ENCODE assay signal across 17 cellular contexts in the genomic region with DNA sequence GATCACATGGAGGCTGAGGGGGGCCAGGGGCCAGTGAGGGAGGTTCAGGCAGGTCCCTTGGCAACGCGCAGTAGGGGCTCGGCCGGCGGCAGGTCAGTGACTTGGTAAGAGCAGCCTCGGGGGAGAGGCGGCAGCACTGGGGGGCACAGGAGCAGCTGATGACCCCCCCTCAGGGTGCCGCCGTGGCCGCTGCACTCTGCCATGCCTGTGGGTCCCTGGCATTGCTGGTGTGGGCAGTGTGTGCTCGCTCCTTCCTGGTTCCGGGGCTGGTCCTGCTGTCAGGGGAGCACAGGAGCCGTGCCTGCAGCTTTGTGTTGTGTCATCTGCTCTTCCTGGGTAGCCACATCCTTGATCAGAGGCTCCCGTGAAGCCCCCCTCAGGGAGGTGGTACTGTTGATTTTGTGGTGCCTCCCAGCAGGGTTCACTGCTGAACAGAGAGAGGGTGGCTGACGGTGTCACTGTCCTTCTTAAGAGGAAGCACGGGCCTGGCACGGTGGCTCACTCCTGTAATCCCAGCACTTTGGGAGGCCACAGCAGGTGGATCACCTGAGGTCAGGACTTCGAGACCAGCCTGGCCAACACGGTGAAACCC. TPM values are rescaled to one million over a fixed set of nuclear protein-coding genes. Genes with fewer than 3 reads are reported as not detected.
DNase-seq lines count a peak whose midpoint lies in the region; ATAC-seq and TF ChIP-seq lines count a peak whose summit lies in the region.
"Had no signal": no experiment of that assay in that cellular context is flagged by ENCODE, and none has a peak within 500 bp of the region (broad histone marks: within the 10 kb centered on the region; RNA-seq: fewer than 3 reads in every experiment).

No MANE protein-coding gene starts in this region.

- H3K9ac ChIP-seq in endodermal cell (ENCODE audit: extremely low read depth, low read length, poor library complexity, severe bottlenecking), result no peak overlapping the region

- intact Hi-C loops in PC-9 (cut with micrococcal nuclease; ENCODE audit: unreplicated experiment), result loop anchor here (5.0 kb wide), 1 partner anchor 41 kb away; the partner anchor contains the start of gene RHOT2

- H3K27me3 ChIP-seq in ACC112 (ENCODE audit: insufficient read depth, low read length), result no peaks in the 10 kb centered on the region
- H3K27me3 ChIP-seq in PC-9 (ENCODE audit: insufficient read depth, low read depth), result no peaks in the 10 kb centered on the region
- no peaks in the 10 kb centered on the region for H3K27me3 ChIP-seq in endodermal cell (ENCODE audit: control insufficient read depth, insufficient read depth, low read length, poor library complexity, severe bottlenecking)

- H3K27ac Mint-ChIP-seq in endodermal cell (peak overlapping the region; percentile 39), progenitor cell of endocrine pancreas (peak overlapping the region; percentile 56)
- H3K27ac Mint-ChIP-seq: memory B cell had no signal

- ATAC-seq in GM21528 (IDR thresholded peaks at IDR 0.05; ENCODE audit: low FRiP score, unreplicated experiment), result no peak
- ATAC-seq in HG03095 (IDR thresholded peaks at IDR 0.05; ENCODE audit: unreplicated experiment), result no peak
- no peak for ATAC-seq in HG03175 (IDR thresholded peaks at IDR 0.05; ENCODE audit: unreplicated experiment)
- ATAC-seq: naive thymus-derived CD8-positive, alpha-beta T cell had no signal

- BruUV-seq in PC-9 (replicated peaks; lab: Mats Ljungman, UMichigan), result no TSS peak

- CTCF ChIA-PET in PC-9 (lab: Charles Lee), result no interaction called here

- no peak for DNase-seq in PC-9
- DNase-seq in endodermal cell, result no peak
- no peak for DNase-seq in progenitor cell of endocrine pancreas (ENCODE audit: low spot score, unreplicated experiment)
- DNase-seq in T-helper 9 cell, result no peak
- DNase-seq: activated CD4-positive, alpha-beta T cell treated with anti-CD3 and anti-CD28 coated beads, Interleukin-2, amount 50 U/mL, for 4 hours; activated gamma-delta T cell; naive thymus-derived CD8-positive, alpha-beta T cell; NCI-H1694; small intestine; stimulated activated CD4-positive, alpha-beta T cell treated with anti-CD3 and anti-CD28 coated beads, Interleukin-4, amount 100 ng/mL, for 4 hours; T-helper 2 cell had no signal

- H3K4me3 ChIP-seq in ACC112 (ENCODE audit: low read depth, low read length), result no peak overlapping the region
- no peak overlapping the region for H3K4me3 ChIP-seq in PC-9
- H3K4me3 ChIP-seq in endodermal cell (ENCODE audit: low read length), result no peak overlapping the region

- TF ChIP-seq CTCF in PC-9 (conservative IDR thresholded peaks at IDR 0.05), result no peak
- TF ChIP-seq CTCF in endodermal cell (conservative IDR thresholded peaks at IDR 0.05), result no peak
- TF ChIP-seq CTCF in progenitor cell of endocrine pancreas (IDR thresholded peaks at IDR 0.05; ENCODE audit: unreplicated experiment), result no peak

- H3K4me1 ChIP-seq in ACC112 (ENCODE audit: control insufficient read depth, insufficient read depth, low read length, unreplicated experiment) (peaks cover 33% of the 10 kb centered on the region), PC-9 (replicated peaks; ENCODE audit: insufficient read depth) (peaks cover 24% of the 10 kb centered on the region), endodermal cell (ENCODE audit: control insufficient read depth, insufficient read depth, low read length) (peaks cover 9% of the 10 kb centered on the region)

- H3F3A ChIP-seq in PC-9 (ENCODE audit: insufficient read depth, low read depth), result peaks cover 46% of the 10 kb centered on the region

- H3K9me3 Mint-ChIP-seq in endodermal cell (no peaks in the 10 kb centered on the region), progenitor cell of endocrine pancreas (ENCODE audit: low read depth) (no peaks in the 10 kb centered on the region)
- H3K9me3 Mint-ChIP-seq: memory B cell; naive thymus-derived CD8-positive, alpha-beta T cell had no signal

- H3K9me3 ChIP-seq in PC-9 (ENCODE audit: insufficient read depth, low read depth) (no peaks in the 10 kb centered on the region), endodermal cell (ENCODE audit: control insufficient read depth, low read length) (no peaks in the 10 kb centered on the region)

- peaks cover 18% of the 10 kb centered on the region; the same call in 1 of the 2 replicates for H4K20me1 ChIP-seq in PC-9 (ENCODE audit: insufficient read depth)

- peaks cover 10% of the 10 kb centered on the region for H3K36me3 Mint-ChIP-seq in endodermal cell (ENCODE audit: low read depth)
- peaks cover 6% of the 10 kb centered on the region for H3K36me3 Mint-ChIP-seq in progenitor cell of endocrine pancreas (ENCODE audit: insufficient read depth)

- H2AFZ ChIP-seq in ACC112 (ENCODE audit: low read length, unreplicated experiment) (no peak overlapping the region), PC-9 (no peak overlapping the region)

- H3K4me3 Mint-ChIP-seq in endodermal cell, result no peak overlapping the region
- no peak overlapping the region for H3K4me3 Mint-ChIP-seq in progenitor cell of endocrine pancreas (ENCODE audit: low read depth)
- H3K4me3 Mint-ChIP-seq: memory B cell; naive thymus-derived CD8-positive, alpha-beta T cell had no signal

- peak overlapping the region; percentile 70 for H3K27ac ChIP-seq in ACC112 (ENCODE audit: low read depth, low read length)
- peak overlapping the region; percentile 76 for H3K27ac ChIP-seq in PC-9
- H3K27ac ChIP-seq in endodermal cell (ENCODE audit: low read depth, low read length), result no peak overlapping the region
- H3K27ac ChIP-seq: C4-2B had no signal

- peak overlapping the region; percentile 60 for H3K4me2 ChIP-seq in PC-9

- H3K27me3 Mint-ChIP-seq in endodermal cell (ENCODE audit: insufficient read depth) (no peaks in the 10 kb centered on the region), progenitor cell of endocrine pancreas (no peaks in the 10 kb centered on the region)
- H3K27me3 Mint-ChIP-seq: memory B cell; naive thymus-derived CD8-positive, alpha-beta T cell had no signal

- H3K36me3 ChIP-seq in ACC112 (ENCODE audit: insufficient read depth, low read length) (no peaks in the 10 kb centered on the region), PC-9 (ENCODE audit: low read depth) (no peaks in the 10 kb centered on the region), endodermal cell (ENCODE audit: control insufficient read depth, insufficient read depth, low read length) (no peaks in the 10 kb centered on the region)

- WGBS in endodermal cell (ENCODE audit: insufficient coverage in 1 of 2, insufficient read length in 1 of 2), 2 experiments, result 94 to 97% methylated on average over 14 to 19 of the region's 19 CpGs

- H3K79me2 ChIP-seq in ACC112 (ENCODE audit: control insufficient read depth, insufficient read depth, low read length, unreplicated experiment) (no peaks in the 10 kb centered on the region), PC-9 (ENCODE audit: low read depth) (no peaks in the 10 kb centered on the region)

- H3K4me1 Mint-ChIP-seq in endodermal cell, result peaks cover 10% of the 10 kb centered on the region
- peaks cover 11% of the 10 kb centered on the region for H3K4me1 Mint-ChIP-seq in progenitor cell of endocrine pancreas (ENCODE audit: low read depth)

- POLR2A ChIA-PET in PC-9 (lab: Charles Lee; ENCODE audit: unreplicated experiment), result interaction anchor here (0.6 kb wide), 2 partner anchors 99 to 274 kb away, joined by 3 to 5 read pairs; partner anchors contain the start of gene AXIN1

- H3K9me2 ChIP-seq in PC-9 (ENCODE audit: insufficient read depth), result no peaks in the 10 kb centered on the region

RNA-seq across cellular contexts. Expression of gene WFIKKN1, which starts 4.5 kb away (rescaled TPM):
- total RNA-seq in PC-9 (2021), result 6.9 and 9.2 TPM in 2 replicates
- total RNA-seq in endodermal cell, result 10 to 100 TPM in 1 of 2 donors, 1 to 10 TPM in 1; 7.7 to 11.6 TPM
- polyA plus RNA-seq in endodermal cell (2013, experiment 1 of 2), result 17.0 TPM
- 15.2 TPM for polyA plus RNA-seq in endodermal cell (2013, experiment 2 of 2)
- 37.2 and 42.8 TPM in 2 replicates for total RNA-seq in progenitor cell of endocrine pancreas

RNA-seq across cellular contexts. Expression of gene METTL26, which starts 9.8 kb away (rescaled TPM):
- total RNA-seq in PC-9 (2021), result 144 and 158 TPM in 2 replicates
- total RNA-seq in endodermal cell, result 10 to 100 TPM; 72.1 to 79.8 TPM
- 85.0 TPM for polyA plus RNA-seq in endodermal cell (2013, experiment 1 of 2)
- 78.2 TPM for polyA plus RNA-seq in endodermal cell (2013, experiment 2 of 2)
- total RNA-seq in progenitor cell of endocrine pancreas, result 59.3 and 64.0 TPM in 2 replicates

RNA-seq across cellular contexts. Expression of gene MCRIP2, which starts 15.4 kb away (rescaled TPM):
- total RNA-seq in PC-9 (2021), result 64.2 and 69.6 TPM in 2 replicates
- 10 to 100 TPM; 22.8 to 34.2 TPM for total RNA-seq in endodermal cell
- 12.5 TPM for polyA plus RNA-seq in endodermal cell (2013, experiment 1 of 2)
- 12.0 TPM for polyA plus RNA-seq in endodermal cell (2013, experiment 2 of 2)
- total RNA-seq in progenitor cell of endocrine pancreas, result 26.3 and 31.4 TPM in 2 replicates

RNA-seq across cellular contexts. Expression of gene WDR90, which starts 22.9 kb away (rescaled TPM):
- total RNA-seq in PC-9 (2021), result 118 and 126 TPM in 2 replicates
- total RNA-seq in endodermal cell, result 100 to 1,000 TPM; 112 to 120 TPM
- polyA plus RNA-seq in endodermal cell (2013, experiment 1 of 2), result 50.5 TPM
- polyA plus RNA-seq in endodermal cell (2013, experiment 2 of 2), result 49.8 TPM
- total RNA-seq in progenitor cell of endocrine pancreas, result 109 and 117 TPM in 2 replicates

RNA-seq across cellular contexts. Expression of gene RAB40C, which starts 36.4 kb away (rescaled TPM):
- 43.6 and 47.1 TPM in 2 replicates for total RNA-seq in PC-9 (2021)
- total RNA-seq in endodermal cell, result 10 to 100 TPM; 21.3 to 25.9 TPM
- polyA plus RNA-seq in endodermal cell (2013, experiment 1 of 2), result 24.0 TPM
- 23.0 TPM for polyA plus RNA-seq in endodermal cell (2013, experiment 2 of 2)
- 29.0 and 30.6 TPM in 2 replicates for total RNA-seq in progenitor cell of endocrine pancreas
